ENCODE assay signal across 17 cellular contexts in the genomic region with DNA sequence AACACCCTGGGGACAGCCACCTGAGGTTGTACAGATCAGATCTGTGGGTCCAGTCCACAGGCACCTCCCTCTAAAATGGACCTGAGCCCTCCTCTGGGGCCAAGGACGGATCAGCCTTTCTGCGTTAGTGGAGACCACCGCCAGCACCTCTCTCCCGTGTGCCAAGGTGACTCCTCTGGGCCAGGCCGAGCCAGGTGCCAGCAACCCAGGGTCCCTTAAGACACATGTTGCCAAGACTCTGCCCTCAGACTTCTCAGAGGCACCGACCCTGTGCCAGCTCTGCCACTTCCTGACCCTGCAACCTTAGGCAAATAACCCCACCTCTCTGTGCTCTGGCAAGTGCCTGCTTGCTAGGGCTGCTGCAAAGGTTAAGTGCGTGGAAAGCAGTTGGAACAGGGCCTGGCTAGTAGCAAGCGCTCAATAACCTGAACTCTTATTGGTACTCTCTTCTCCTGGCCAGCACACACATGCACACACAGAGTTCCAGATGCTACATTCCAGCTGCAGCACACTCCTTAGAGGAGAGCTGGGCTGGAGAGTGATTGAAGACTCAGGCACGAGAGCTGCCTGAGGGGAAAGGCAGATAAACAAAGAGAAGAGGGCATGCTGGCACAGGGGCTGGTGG.
DNase-seq lines count a peak whose midpoint lies in the region; ATAC-seq, FAIRE-seq and TF ChIP-seq lines count a peak whose summit lies in the region.
"Had no signal": no experiment of that assay in that cellular context is flagged by ENCODE, and none has a peak within 500 bp of the region (broad histone marks: within the 10 kb centered on the region; RNA-seq: fewer than 3 reads in every experiment).

No MANE protein-coding gene starts in this region.

- no peak for TF ChIP-seq EP300 in sigmoid colon (IDR thresholded peaks at IDR 0.05)

- TF ChIP-seq POLR2A in sigmoid colon (IDR thresholded peaks at IDR 0.05) (no peak), erythroblast (IDR thresholded peaks at IDR 0.05; ENCODE audit: low read length) (no peak)

- H3K27me3 ChIP-seq in astrocyte (ENCODE audit: insufficient read depth, low read length) (no peaks in the 10 kb centered on the region), right cardiac atrium (ENCODE audit: control insufficient read depth, insufficient read depth) (no peaks in the 10 kb centered on the region), sigmoid colon (no peaks in the 10 kb centered on the region)

- H3K9me3 Mint-ChIP-seq in astrocyte (ENCODE audit: unreplicated experiment) (no peaks in the 10 kb centered on the region), immature natural killer cell (no peaks in the 10 kb centered on the region)
- H3K9me3 Mint-ChIP-seq: activated CD4-positive, alpha-beta T cell treated with anti-CD3 and anti-CD28 coated beads, Interleukin-2, amount 10 ng/mL, durations not matched to agents 7 days and 5 days; CD8-positive, alpha-beta memory T cell; naive thymus-derived CD8-positive, alpha-beta T cell had no signal

- DNase-seq in astrocyte (ENCODE audit: low read depth): no peak
- peak in 1 of 3 donors; percentile 39 for DNase-seq in right cardiac atrium
- no peak for DNase-seq in sigmoid colon
- no peak for DNase-seq in erythroblast (lab: John Stamatoyannopoulos, UW)
- no peak for DNase-seq in immature natural killer cell
- no peak for DNase-seq in stimulated activated CD4-positive, alpha-beta T cell treated with anti-CD3 and anti-CD28 coated beads, Interleukin-4, amount 100 ng/mL, for 4 hours
- DNase-seq in cerebellar nuclear complex (lab: John Stamatoyannopoulos, UW): no peak
- DNase-seq: activated CD4-positive, alpha-beta T cell treated with anti-CD3 and anti-CD28 coated beads, Interleukin-2, amount 10 ng/mL, durations not matched to agents 7 days and 5 days; activated naive CD4-positive, alpha-beta T cell treated with anti-CD3 and anti-CD28 coated beads, Interleukin-2, amount 50 U/mL, for 16 hours; CD8-positive, alpha-beta memory T cell; left colon; naive thymus-derived CD8-positive, alpha-beta T cell; NCI-H510A had no signal

- TF ChIP-seq CTCF in C4-2B (conservative IDR thresholded peaks at IDR 0.05) (no peak), astrocyte (IDR thresholded peaks at IDR 0.05; ENCODE audit: insufficient read depth, low read depth, low read length) (no peak), sigmoid colon (IDR thresholded peaks at IDR 0.05) (no peak)

- H4K20me1 ChIP-seq in astrocyte (ENCODE audit: insufficient read depth, low read length): peaks cover 93% of the 10 kb centered on the region

- H3K4me1 ChIP-seq in astrocyte (ENCODE audit: insufficient read depth, low read length) (peaks cover 28% of the 10 kb centered on the region), right cardiac atrium (ENCODE audit: control insufficient read depth, insufficient read depth, low read length) (peaks cover 49% of the 10 kb centered on the region), sigmoid colon (peaks cover 0 to 91% (median 81%) of the 10 kb centered on the region in 4 donors)

- peaks cover 25% of the 10 kb centered on the region for H3K4me1 Mint-ChIP-seq in astrocyte (ENCODE audit: low read depth, unreplicated experiment)
- H3K4me1 Mint-ChIP-seq in immature natural killer cell: no peaks in the 10 kb centered on the region
- H3K4me1 Mint-ChIP-seq: CD8-positive, alpha-beta memory T cell had no signal

- H2AFZ ChIP-seq in astrocyte (ENCODE audit: low read depth, low read length): no peak overlapping the region

- H3K36me3 ChIP-seq in astrocyte (ENCODE audit: insufficient read depth, low read length): peaks cover 50% of the 10 kb centered on the region
- peaks cover 55 to 92% (median 78%) of the 10 kb centered on the region in 4 donors for H3K36me3 ChIP-seq in sigmoid colon

- 74% methylated on average over 9 of the region's 9 CpGs for whole genome bisulfite sequencing in right cardiac atrium
- WGBS in sigmoid colon, 2 donors: 86 to 89% methylated on average over 9 of the region's 9 CpGs

- H3K79me2 ChIP-seq in astrocyte (ENCODE audit: insufficient read depth, low read length): peaks cover 63% of the 10 kb centered on the region

- H3K4me3 Mint-ChIP-seq in astrocyte (ENCODE audit: unreplicated experiment) (no peak overlapping the region), immature natural killer cell (no peak overlapping the region)
- H3K4me3 Mint-ChIP-seq: activated CD4-positive, alpha-beta T cell treated with anti-CD3 and anti-CD28 coated beads, Interleukin-2, amount 10 ng/mL, durations not matched to agents 7 days and 5 days; CD8-positive, alpha-beta memory T cell; naive thymus-derived CD8-positive, alpha-beta T cell had no signal

- no peak for FAIRE-seq in astrocyte (lab: Jason Lieb, UNC)
- FAIRE-seq: G401.6, GM12892, H1 had no signal

- peak overlapping the region; percentile 74 for H3K27ac ChIP-seq in C4-2B
- H3K27ac ChIP-seq in astrocyte (ENCODE audit: low read depth, low read length): no peak overlapping the region
- peak overlapping the region; percentile 13 for H3K27ac ChIP-seq in right cardiac atrium (ENCODE audit: low read length)
- peak overlapping the region; percentile 94 to 98 (median 98) for H3K27ac ChIP-seq in sigmoid colon

- no peak overlapping the region for H3K4me2 ChIP-seq in astrocyte (ENCODE audit: low read length)

- no peak overlapping the region for H3K9ac ChIP-seq in astrocyte (ENCODE audit: low read length)

- no peaks in the 10 kb centered on the region for H3K9me3 ChIP-seq in astrocyte (ENCODE audit: insufficient read depth, low read depth, low read length)
- H3K9me3 ChIP-seq in right cardiac atrium (ENCODE audit: control insufficient read depth, low read length): no peaks in the 10 kb centered on the region
- no peaks in the 10 kb centered on the region for H3K9me3 ChIP-seq in sigmoid colon

- H3K27ac Mint-ChIP-seq in astrocyte (ENCODE audit: unreplicated experiment): peak overlapping the region; percentile 78
- H3K27ac Mint-ChIP-seq in immature natural killer cell: no peak overlapping the region
- H3K27ac Mint-ChIP-seq: activated CD4-positive, alpha-beta T cell treated with anti-CD3 and anti-CD28 coated beads, Interleukin-2, amount 10 ng/mL, durations not matched to agents 7 days and 5 days; naive thymus-derived CD8-positive, alpha-beta T cell had no signal

- no peak overlapping the region for H3K4me3 ChIP-seq in astrocyte (ENCODE audit: insufficient read depth, low read depth, low read length)
- no peak overlapping the region for H3K4me3 ChIP-seq in right cardiac atrium (ENCODE audit: low read length)
- no peak overlapping the region for H3K4me3 ChIP-seq in sigmoid colon

- H3K36me3 Mint-ChIP-seq in astrocyte (ENCODE audit: low read depth, unreplicated experiment) (peaks cover 61% of the 10 kb centered on the region), immature natural killer cell (no peaks in the 10 kb centered on the region)
- H3K36me3 Mint-ChIP-seq: CD8-positive, alpha-beta memory T cell; naive thymus-derived CD8-positive, alpha-beta T cell had no signal

- H3K27me3 Mint-ChIP-seq in astrocyte (ENCODE audit: low read depth, unreplicated experiment) (no peaks in the 10 kb centered on the region), immature natural killer cell (ENCODE audit: low read depth in 3 of 3) (peaks cover 0 to 5% (median 1%) of the 10 kb centered on the region in 3 donors)
- H3K27me3 Mint-ChIP-seq: activated CD4-positive, alpha-beta T cell treated with anti-CD3 and anti-CD28 coated beads, Interleukin-2, amount 10 ng/mL, durations not matched to agents 7 days and 5 days; naive thymus-derived CD8-positive, alpha-beta T cell had no signal

- ATAC-seq in right cardiac atrium: no peak
- ATAC-seq: left colon; naive thymus-derived CD8-positive, alpha-beta T cell had no signal

- intact Hi-C loops in right cardiac atrium (cut with DNase I) (loop anchor here in 1 of 4 donors (10.0 kb wide), 1 partner anchor 88 kb away; no protein-coding TSS in a partner anchor), sigmoid colon (cut with DNase I) (no loop called here)
